ENCODE assay signal across 1 cellular context in the genomic region with DNA sequence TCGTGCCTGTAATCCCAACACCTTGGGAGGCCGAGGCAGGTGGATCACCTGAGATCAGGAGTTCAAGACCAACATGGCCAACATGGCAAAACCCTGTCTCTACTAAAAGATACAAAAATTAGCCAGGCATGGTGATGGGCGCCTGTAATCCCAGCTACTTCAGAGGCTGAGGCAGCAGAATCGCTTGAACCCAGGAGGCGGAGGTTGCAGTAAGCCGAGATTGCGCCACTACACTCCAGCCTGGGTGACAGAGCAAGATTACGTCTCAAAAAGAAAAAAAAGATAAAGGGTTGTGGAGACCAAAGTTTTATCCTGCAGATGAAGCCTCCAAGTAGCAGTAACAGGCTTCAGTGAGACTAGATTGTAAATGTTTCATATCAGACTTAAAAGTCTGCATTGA.
TF ChIP-seq lines count a peak whose summit lies in the region.
"Not testable (repeated sequence)": the region's sequence is repeated elsewhere in the genome, so short reads cannot be mapped to it uniquely, and the experiment has no call there.

No MANE protein-coding gene starts in this region.

TF ChIP-seq in K562, 482 proteins besides CTCF, POLR2A, EP300 and RAD21:
- TF ChIP-seq MAFG (tag; conservative IDR thresholded peaks at IDR 0.05) (0 out of 2 replicates have a peak, but pooled peaks have one; percentile 10), KDM1A (IDR thresholded peaks at IDR 0.05) (peak; percentile 41 to 71; a peak in 3 of 4 replicates), CBFA2T3 (IDR thresholded peaks at IDR 0.05) (peak; percentile 57; the same call in 1 of the 2 replicates), NCOR1 (IDR thresholded peaks at IDR 0.05) (0 out of 2 replicates have a peak, but pooled peaks have one; percentile 18), ZNF316 (IDR thresholded peaks at IDR 0.05) (0 out of 2 replicates have a peak, but pooled peaks have one; percentile 12), CEBPB (tag; IDR thresholded peaks at IDR 0.05) (peak; percentile 81), CEBPG (tag; conservative IDR thresholded peaks at IDR 0.05 in 1 of 2, IDR thresholded peaks at IDR 0.05 in 1 of 2) (peak in 1 of 2 experiments; percentile 73; a peak in 2 of 4 replicates)
- TF ChIP-seq CEBPG (CRISPR knock-in tag; IDR thresholded peaks at IDR 0.05), result not testable (repeated sequence)
